Comparison of ENCODE assay signal across 8 cellular contexts in genomic region chr2:144505245-144505801, GRCh38. TPM values are rescaled to one million over a fixed set of nuclear protein-coding genes. Genes with fewer than 3 reads are reported as not detected.
DNase-seq lines count a peak whose midpoint lies in the region; ATAC-seq and TF ChIP-seq lines count a peak whose summit lies in the region.

No MANE protein-coding gene starts in this region.

- H3K4me1 Mint-ChIP-seq in T-helper 17 cell, result peaks cover 3% of the 10 kb centered on the region

- no peaks in the 10 kb centered on the region for H3K9me3 ChIP-seq in T-helper 17 cell (ENCODE audit: control insufficient read depth, low read length, poor library complexity, severe bottlenecking)

- no peak overlapping the region for H3K27ac Mint-ChIP-seq in T-helper 17 cell

- no peaks in the 10 kb centered on the region for H3K36me3 Mint-ChIP-seq in T-helper 17 cell (ENCODE audit: low read depth)

- H3K4me3 Mint-ChIP-seq in T-helper 17 cell, result no peak overlapping the region

- ATAC-seq in T-helper 17 cell (peak; percentile 32), foreskin keratinocyte (peak; percentile 57), HG03135 (IDR thresholded peaks at IDR 0.05; ENCODE audit: unreplicated experiment) (no peak)

- no peaks in the 10 kb centered on the region for H3K4me1 ChIP-seq in foreskin keratinocyte

- peaks cover 84% of the 10 kb centered on the region for H3K27me3 ChIP-seq in foreskin keratinocyte

- H3K27me3 Mint-ChIP-seq in T-helper 17 cell, result peaks cover 46% of the 10 kb centered on the region

- TF ChIP-seq CTCF in GM10266 (IDR thresholded peaks at IDR 0.05; ENCODE audit: control insufficient read depth, insufficient read depth, low read depth, missing control alignments), result no peak
- no peak for TF ChIP-seq CTCF in foreskin keratinocyte (conservative IDR thresholded peaks at IDR 0.05)

- H3K27ac ChIP-seq in foreskin keratinocyte, result no peak overlapping the region

- DNase-seq in GM10266 (ENCODE audit: extremely low spot score), result peak; percentile 15
- no peak for DNase-seq in T-helper 17 cell
- no peak for DNase-seq in foreskin keratinocyte
- peak; percentile 79 for DNase-seq in renal cortical epithelial cell (ENCODE audit: low read depth)
- no peak for DNase-seq in SIG-M5 (lab: John Stamatoyannopoulos, UW)
- no peak for DNase-seq in DMS79 (lab: John Stamatoyannopoulos, UW)
- DNase-seq in pons (ENCODE audit: low spot score), result no peak

RNA-seq across cellular contexts. Expression of gene ZEB2, which starts 14.6 kb away (rescaled TPM):
- total RNA-seq in T-helper 17 cell, result 10 to 100 TPM; 49.5 to 61.1 TPM
- total RNA-seq in foreskin keratinocyte, result 0.03 and 0.11 TPM in 2 replicates
- 0.08 TPM in 2 replicates for polyA plus RNA-seq in foreskin keratinocyte
- 9.7 and 23.8 TPM in 2 replicates for total RNA-seq in renal cortical epithelial cell

Comparison
In these comparisons a context has a peak if more than half of its experiments do, and no peak if none do; other contexts are left out.
1. DNase-seq: peak in GM10266 (single experiment) and renal cortical epithelial cell (single experiment); none in T-helper 17 cell (0 of 3), foreskin keratinocyte (0 of 2), SIG-M5 (single experiment), DMS79 (single experiment) and pons (single experiment).